17 cellular contexts compared by ENCODE assay signal in genomic region chr3:188084751-188085595, GRCh38.
"Had no signal": no experiment of that assay in that cellular context is flagged by ENCODE, and none has a peak within 500 bp of the region (broad histone marks: within the 10 kb centered on the region; RNA-seq: fewer than 3 reads in every experiment).

No MANE protein-coding gene starts in this region.

- H3K4me2 ChIP-seq: smooth muscle cell had no signal

- H3K4me1 Mint-ChIP-seq: stimulated activated effector memory CD8-positive, alpha-beta T cell treated with anti-CD3 and anti-CD28 coated beads, Interleukin-12 subunit alpha, Interleukin-12 subunit beta, amount 100 ng/mL, for 72 hours had no signal

- H3K4me1 ChIP-seq: foreskin keratinocyte, transverse colon had no signal

- H3K27ac ChIP-seq: dorsolateral prefrontal cortex, foreskin keratinocyte, heart right ventricle, transverse colon, WERI-Rb-1 had no signal

- H3K9me3 ChIP-seq: transverse colon had no signal

- H3K27me3 ChIP-seq: foreskin keratinocyte, heart right ventricle, transverse colon had no signal

- ATAC-seq: activated CD8-positive, alpha-beta T cell treated with anti-CD3 and anti-CD28 coated beads for 36 hours; activated T-cell treated with anti-CD3 and anti-CD28 coated beads, Interleukin-2, amount 50 U/mL, for 72 hours; foreskin keratinocyte; heart right ventricle; stimulated activated effector memory CD8-positive, alpha-beta T cell treated with anti-CD3 and anti-CD28 coated beads, Interleukin-12 subunit alpha, Interleukin-12 subunit beta, amount 100 ng/mL, for 72 hours; T-cell had no signal

- H3K4me3 ChIP-seq: dorsolateral prefrontal cortex, heart right ventricle, smooth muscle cell, transverse colon had no signal

- H3K27ac Mint-ChIP-seq: activated CD8-positive, alpha-beta T cell treated with anti-CD3 and anti-CD28 coated beads for 36 hours; activated naive CD8-positive, alpha-beta T cell treated with anti-CD3 and anti-CD28 coated beads, Interleukin-2, amount 10 ng/mL, durations not matched to agents 7 days and 5 days; activated T-cell treated with anti-CD3 and anti-CD28 coated beads, Interleukin-2, amount 50 U/mL, for 72 hours; stimulated activated effector memory CD8-positive, alpha-beta T cell treated with anti-CD3 and anti-CD28 coated beads, Interleukin-12 subunit alpha, Interleukin-12 subunit beta, amount 100 ng/mL, for 72 hours; T-cell had no signal

- H3K4me3 Mint-ChIP-seq: activated CD8-positive, alpha-beta T cell treated with anti-CD3 and anti-CD28 coated beads for 36 hours; activated naive CD8-positive, alpha-beta T cell treated with anti-CD3 and anti-CD28 coated beads, Interleukin-2, amount 10 ng/mL, durations not matched to agents 7 days and 5 days; activated T-cell treated with anti-CD3 and anti-CD28 coated beads, Interleukin-2, amount 50 U/mL, for 72 hours; stimulated activated effector memory CD8-positive, alpha-beta T cell treated with anti-CD3 and anti-CD28 coated beads, Interleukin-12 subunit alpha, Interleukin-12 subunit beta, amount 100 ng/mL, for 72 hours; T-cell had no signal

- DNase-seq: activated CD4-positive, alpha-beta T cell treated with anti-CD3 and anti-CD28 coated beads for 4 hours; activated CD8-positive, alpha-beta memory T cell treated with anti-CD3 and anti-CD28 coated beads, Interleukin-2, amount 50 U/mL, for 4 hours; activated CD8-positive, alpha-beta T cell treated with anti-CD3 and anti-CD28 coated beads for 36 hours; activated gamma-delta T cell treated with Interleukin-2 at 50 U/mL for 16 hours; activated naive CD8-positive, alpha-beta T cell treated with anti-CD3 and anti-CD28 coated beads, Interleukin-2, amount 10 ng/mL, durations not matched to agents 7 days and 5 days; activated T-cell treated with anti-CD3 and anti-CD28 coated beads, Interleukin-2, amount 50 U/mL, for 72 hours; anterior cingulate cortex; dorsolateral prefrontal cortex; foreskin keratinocyte; heart right ventricle; posterior cingulate gyrus; T-cell; T1000; transverse colon; WERI-Rb-1 had no signal

- H3K36me3 Mint-ChIP-seq: stimulated activated effector memory CD8-positive, alpha-beta T cell treated with anti-CD3 and anti-CD28 coated beads, Interleukin-12 subunit alpha, Interleukin-12 subunit beta, amount 100 ng/mL, for 72 hours; T-cell had no signal

- H3K27me3 Mint-ChIP-seq: activated CD8-positive, alpha-beta T cell treated with anti-CD3 and anti-CD28 coated beads for 36 hours; T-cell had no signal

- H3K36me3 ChIP-seq: heart right ventricle, transverse colon, WERI-Rb-1 had no signal
